In genomic region chr13:81138353-81138995, GRCh38 we compare ENCODE assay signal across 1 cellular context.
A peak's percentile ranks its signal among the peaks of the same experiment; 100 is the strongest.
TF ChIP-seq lines count a peak whose summit lies in the region.

No MANE protein-coding gene starts in this region.

TF ChIP-seq in IMR-90, 13 proteins besides CTCF, POLR2A, EP300 and RAD21:
- TF ChIP-seq CEBPB (IDR thresholded peaks at IDR 0.05; ENCODE audit: low read depth, low read length) (0 out of 2 replicates have a peak, but pooled peaks have one; percentile 12), RCOR1 (IDR thresholded peaks at IDR 0.05; ENCODE audit: insufficient replicate concordance, low read length) (no peak), NFE2L2 (IDR thresholded peaks at IDR 0.05; ENCODE audit: low read depth, low read length) (no peak)
